Comparison of ENCODE assay signal across 8 cellular contexts in genomic region chr9:133238272-133238850, GRCh38. TPM values are rescaled to one million over a fixed set of nuclear protein-coding genes. Genes with fewer than 3 reads are reported as not detected.
DNase-seq lines count a peak whose midpoint lies in the region; ATAC-seq and TF ChIP-seq lines count a peak whose summit lies in the region.

No MANE protein-coding gene starts in this region.

- no peaks in the 10 kb centered on the region for H3K9me3 Mint-ChIP-seq in brain

- H3K79me2 ChIP-seq in smooth muscle cell (ENCODE audit: low read depth), result no peaks in the 10 kb centered on the region

- H3K4me2 ChIP-seq in smooth muscle cell, result peak overlapping the region; percentile 88

- H3K4me3 Mint-ChIP-seq in brain, result peak overlapping the region in 3 of 5 experiments; percentile 55 to 79 (median 70)

- peak overlapping the region; percentile 87 for H2AFZ ChIP-seq in smooth muscle cell (ENCODE audit: low read depth)

- peak; percentile 94 for ATAC-seq in Panc1
- no peak for ATAC-seq in HG03025 (IDR thresholded peaks at IDR 0.05; ENCODE audit: low FRiP score, unreplicated experiment)

- intact Hi-C loops in Panc1 (cut with micrococcal nuclease; ENCODE audit: unreplicated experiment), result no loop called here

- no peaks in the 10 kb centered on the region for H3K36me3 Mint-ChIP-seq in brain

- H4K20me1 ChIP-seq in smooth muscle cell (ENCODE audit: low read depth), result no peaks in the 10 kb centered on the region

- peaks cover 35% of the 10 kb centered on the region for H3K4me1 Mint-ChIP-seq in brain

- POLR2A ChIA-PET in BJ (lab: Charles Lee) (no interaction called here), Panc1 (lab: Charles Lee) (interaction anchor here (0.6 kb wide), 1 partner anchor 110 kb away, joined by 4 read pairs; no protein-coding TSS in a partner anchor)

- H3K4me3 ChIP-seq in BJ (ENCODE audit: low read depth, low read length) (peak overlapping the region; percentile 2; the same call in 1 of the 2 replicates), Panc1 (ENCODE audit: low read depth in 2 of 2, low read length in 2 of 2) (peak overlapping the region; percentile 43 to 67), smooth muscle cell (peak overlapping the region; percentile 50)

- TF ChIP-seq CTCF in BJ (IDR thresholded peaks at IDR 0.05; ENCODE audit: insufficient read depth, low read depth, low read length), result no peak
- no peak for TF ChIP-seq CTCF in Panc1 (IDR thresholded peaks at IDR 0.05)
- no peak for TF ChIP-seq CTCF in brain (conservative IDR thresholded peaks at IDR 0.05)
- TF ChIP-seq CTCF in smooth muscle cell (IDR thresholded peaks at IDR 0.05; ENCODE audit: borderline replicate concordance, insufficient read depth, poor library complexity, severe bottlenecking), result no peak

- no peak for DNase-seq in BJ (ENCODE audit: low read depth)
- DNase-seq in Panc1 (ENCODE audit: low read depth, low spot score), result no peak
- DNase-seq in iPS-NIHi11 (ENCODE audit: low spot score), result peak; percentile 98
- peak; percentile 91 for DNase-seq in smooth muscle cell (lab: John Stamatoyannopoulos, UW; ENCODE audit: unreplicated experiment)
- no peak for DNase-seq in GF-D8 (lab: John Stamatoyannopoulos, UW)
- no peak for DNase-seq in T1000 (lab: John Stamatoyannopoulos, UW)

- no peaks in the 10 kb centered on the region for H3K36me3 ChIP-seq in BJ (ENCODE audit: control insufficient read depth, insufficient read depth, low read length)
- H3K36me3 ChIP-seq in Panc1 (ENCODE audit: control insufficient read depth, insufficient read depth, low read length), result no peaks in the 10 kb centered on the region
- no peaks in the 10 kb centered on the region for H3K36me3 ChIP-seq in smooth muscle cell (ENCODE audit: low read depth)

- in situ Hi-C loops in Panc1 (cut with HindIII; ENCODE audit: low pct_unique_long_range_greater_than_20kb, low sequenced_read_pairs), result no loop called here

- CTCF ChIA-PET in BJ (lab: Yijun Ruan, JAX) (interaction anchor here (0.6 to 2.1 kb wide), 12 partner anchors 9 to 248 kb away, joined by 3 to 7 read pairs (median 4); no protein-coding TSS in a partner anchor), Panc1 (lab: Charles Lee) (interaction anchor here (0.5 to 1.7 kb wide), 4 partner anchors 20 to 52 kb away, joined by 3 to 7 read pairs (median 4); no protein-coding TSS in a partner anchor)

- H3K27me3 ChIP-seq in BJ (ENCODE audit: control insufficient read depth, insufficient read depth, low read length) (peaks cover 2% of the 10 kb centered on the region; the same call in 1 of the 2 replicates), Panc1 (ENCODE audit: control insufficient read depth, insufficient read depth, low read length) (no peaks in the 10 kb centered on the region), smooth muscle cell (ENCODE audit: low read depth) (no peaks in the 10 kb centered on the region)

- H3K27me3 Mint-ChIP-seq in brain, result peaks cover 14% of the 10 kb centered on the region

- H3F3A ChIP-seq in smooth muscle cell (ENCODE audit: low read depth), result no peaks in the 10 kb centered on the region

- H3K9me3 ChIP-seq in Panc1 (ENCODE audit: control insufficient read depth, insufficient read depth, low read depth, low read length) (no peaks in the 10 kb centered on the region), smooth muscle cell (replicated peaks; ENCODE audit: low read depth) (no peaks in the 10 kb centered on the region)

- BruUV-seq in Panc1 (replicated peaks; lab: Mats Ljungman, UMichigan), result no TSS peak

- H3K4me1 ChIP-seq in Panc1 (ENCODE audit: control insufficient read depth, insufficient read depth, low read length) (no peaks in the 10 kb centered on the region), smooth muscle cell (ENCODE audit: low read depth) (no peaks in the 10 kb centered on the region)

- H3K27ac Mint-ChIP-seq in brain, result peak overlapping the region in 3 of 5 experiments; percentile 54 to 87 (median 55)

- peak overlapping the region; percentile 74 for H3K27ac ChIP-seq in Panc1 (ENCODE audit: low read length)
- peak overlapping the region; percentile 38 for H3K27ac ChIP-seq in smooth muscle cell (ENCODE audit: low read depth)

- 17% methylated on average over 15 of the region's 25 CpGs for WGBS in smooth muscle cell (ENCODE audit: low lambda C conversion rate)

- no peak overlapping the region for H3K9ac ChIP-seq in smooth muscle cell (ENCODE audit: low read depth)

RNA-seq across cellular contexts. Expression of gene OBP2B, which starts 29.3 kb away (rescaled TPM):
- polyA plus RNA-seq in BJ (2011; rRNA removed) (not detected in 2 replicates), brain (ENCODE audit: insufficient read depth, low read depth, low replicate concordance) (not detected), smooth muscle cell (not detected in 2 replicates)
- not detected in 2 replicates for polyA minus RNA-seq in BJ (2011; rRNA and poly(A)+ RNA removed)
- total RNA-seq in Panc1 (2021; ENCODE audit: unreplicated experiment) (not detected), smooth muscle cell (not detected in 2 replicates)
- not detected for polyA plus RNA-seq in Panc1 (2012; ENCODE audit: insufficient read length)

RNA-seq across cellular contexts. Expression of gene ABO, which starts 36.6 kb away (rescaled TPM):
- polyA plus RNA-seq in BJ (2011; rRNA removed) (not detected in 2 replicates), brain (ENCODE audit: insufficient read depth, low read depth, low replicate concordance) (0.12 TPM), smooth muscle cell (0.37 and 2.1 TPM in 2 replicates)
- not detected in 2 replicates for polyA minus RNA-seq in BJ (2011; rRNA and poly(A)+ RNA removed)
- total RNA-seq in Panc1 (2021; ENCODE audit: unreplicated experiment) (0.10 TPM), smooth muscle cell (0.67 and 1.0 TPM in 2 replicates)
- not detected for polyA plus RNA-seq in Panc1 (2012; ENCODE audit: insufficient read length)

Comparison
In these comparisons a context has a peak if more than half of its experiments do, and no peak if none do; other contexts are left out.
1. DNase-seq: peak in iPS-NIHi11 (single experiment) and smooth muscle cell (single experiment); none in BJ (single experiment), Panc1 (single experiment), GF-D8 (single experiment) and T1000 (single experiment).
2. H3K4me3 ChIP-seq: peak in every context shown above with its lines; median percentile 55 in Panc1; 50 in smooth muscle cell; 2 in BJ.